Comparison of ENCODE assay signal across 1 cellular context in genomic region chr10:95635319-95635733, GRCh38.
A peak's percentile ranks its signal among the peaks of the same experiment; 100 is the strongest.
TF ChIP-seq lines count a peak whose summit lies in the region.

No MANE protein-coding gene starts in this region.

TF ChIP-seq in HepG2, 621 proteins besides CTCF, POLR2A, EP300 and RAD21 (continued from another document and continues in another):
- TF ChIP-seq PTBP1 (IDR thresholded peaks at IDR 0.05; ENCODE audit: low read depth, low read length, poor library complexity, severe bottlenecking) = no peak
- no peak for TF ChIP-seq ZFP41 (CRISPR knock-in tag; IDR thresholded peaks at IDR 0.05; ENCODE audit: borderline replicate concordance)
- TF ChIP-seq RBM22 (optimal IDR thresholded peaks at IDR 0.05; ENCODE audit: low read length) = no peak
- no peak for TF ChIP-seq ZMYM2 (CRISPR knock-in tag; IDR thresholded peaks at IDR 0.05)
- no peak for TF ChIP-seq ZNF841 (CRISPR knock-in tag; IDR thresholded peaks at IDR 0.05; ENCODE audit: borderline replicate concordance)
- no peak for TF ChIP-seq ZNF101 (CRISPR knock-in tag; IDR thresholded peaks at IDR 0.05; ENCODE audit: borderline replicate concordance, low read depth)
- no peak for TF ChIP-seq SRY (CRISPR knock-in tag; IDR thresholded peaks at IDR 0.05)
- no peak for TF ChIP-seq ZNF333 (CRISPR knock-in tag; IDR thresholded peaks at IDR 0.05; ENCODE audit: borderline replicate concordance)
- no peak for TF ChIP-seq PAWR (CRISPR knock-in tag; IDR thresholded peaks at IDR 0.05; ENCODE audit: borderline replicate concordance)
- 0 out of 2 replicates have a peak, but pooled peaks have one; percentile 15 for TF ChIP-seq ZNF629 (CRISPR knock-in tag; conservative IDR thresholded peaks at IDR 0.05)
- no peak for TF ChIP-seq IKZF4 (CRISPR knock-in tag; IDR thresholded peaks at IDR 0.05; ENCODE audit: borderline replicate concordance, low read depth, not compliant biosample characterization)
- TF ChIP-seq ZNF451 (CRISPR knock-in tag; IDR thresholded peaks at IDR 0.05) = no peak
- TF ChIP-seq MTF1 (CRISPR knock-in tag; IDR thresholded peaks at IDR 0.05) = no peak
- TF ChIP-seq FOXK2 (IDR thresholded peaks at IDR 0.05) = no peak
- no peak for TF ChIP-seq ATF3 (CRISPR knock-in tag; IDR thresholded peaks at IDR 0.05)
- TF ChIP-seq ZNF572 (CRISPR knock-in tag; IDR thresholded peaks at IDR 0.05) = no peak
- TF ChIP-seq, protein P1, sequence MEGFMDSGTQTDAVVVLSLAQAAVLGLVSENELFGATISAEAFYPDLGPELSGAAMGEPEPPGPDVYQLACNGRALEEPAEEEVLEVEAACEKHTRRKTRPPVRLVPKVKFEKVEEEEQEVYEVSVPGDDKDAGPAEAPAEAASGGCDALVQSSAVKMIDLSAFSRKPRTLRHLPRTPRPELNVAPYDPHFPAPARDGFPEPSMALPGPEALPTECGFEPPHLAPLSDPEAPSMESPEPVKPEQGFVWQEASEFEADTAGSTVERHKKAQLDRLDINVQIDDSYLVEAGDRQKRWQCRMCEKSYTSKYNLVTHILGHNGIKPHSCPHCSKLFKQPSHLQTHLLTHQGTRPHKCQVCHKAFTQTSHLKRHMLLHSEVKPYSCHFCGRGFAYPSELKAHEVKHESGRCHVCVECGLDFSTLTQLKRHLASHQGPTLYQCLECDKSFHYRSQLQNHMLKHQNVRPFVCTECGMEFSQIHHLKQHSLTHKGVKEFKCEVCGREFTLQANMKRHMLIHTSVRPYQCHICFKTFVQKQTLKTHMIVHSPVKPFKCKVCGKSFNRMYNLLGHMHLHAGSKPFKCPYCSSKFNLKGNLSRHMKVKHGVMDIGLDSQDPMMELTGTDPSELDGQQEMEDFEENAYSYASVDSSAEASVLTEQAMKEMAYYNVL (CRISPR knock-in tag; IDR thresholded peaks at IDR 0.05; ENCODE audit: borderline replicate concordance) = peak; percentile 50; the same call in 1 of the 2 replicates
- TF ChIP-seq SOX6 (IDR thresholded peaks at IDR 0.05) = no peak
- peak; percentile 92 for TF ChIP-seq SOX6 (CRISPR knock-in tag; IDR thresholded peaks at IDR 0.05)
- TF ChIP-seq ZKSCAN1 (IDR thresholded peaks at IDR 0.05; ENCODE audit: low read length) = no peak
- no peak for TF ChIP-seq CAMTA2 (CRISPR knock-in tag; IDR thresholded peaks at IDR 0.05; ENCODE audit: borderline replicate concordance)
- TF ChIP-seq ZNF775 (CRISPR knock-in tag; IDR thresholded peaks at IDR 0.05; ENCODE audit: borderline replicate concordance) = no peak
- TF ChIP-seq, protein P2, sequence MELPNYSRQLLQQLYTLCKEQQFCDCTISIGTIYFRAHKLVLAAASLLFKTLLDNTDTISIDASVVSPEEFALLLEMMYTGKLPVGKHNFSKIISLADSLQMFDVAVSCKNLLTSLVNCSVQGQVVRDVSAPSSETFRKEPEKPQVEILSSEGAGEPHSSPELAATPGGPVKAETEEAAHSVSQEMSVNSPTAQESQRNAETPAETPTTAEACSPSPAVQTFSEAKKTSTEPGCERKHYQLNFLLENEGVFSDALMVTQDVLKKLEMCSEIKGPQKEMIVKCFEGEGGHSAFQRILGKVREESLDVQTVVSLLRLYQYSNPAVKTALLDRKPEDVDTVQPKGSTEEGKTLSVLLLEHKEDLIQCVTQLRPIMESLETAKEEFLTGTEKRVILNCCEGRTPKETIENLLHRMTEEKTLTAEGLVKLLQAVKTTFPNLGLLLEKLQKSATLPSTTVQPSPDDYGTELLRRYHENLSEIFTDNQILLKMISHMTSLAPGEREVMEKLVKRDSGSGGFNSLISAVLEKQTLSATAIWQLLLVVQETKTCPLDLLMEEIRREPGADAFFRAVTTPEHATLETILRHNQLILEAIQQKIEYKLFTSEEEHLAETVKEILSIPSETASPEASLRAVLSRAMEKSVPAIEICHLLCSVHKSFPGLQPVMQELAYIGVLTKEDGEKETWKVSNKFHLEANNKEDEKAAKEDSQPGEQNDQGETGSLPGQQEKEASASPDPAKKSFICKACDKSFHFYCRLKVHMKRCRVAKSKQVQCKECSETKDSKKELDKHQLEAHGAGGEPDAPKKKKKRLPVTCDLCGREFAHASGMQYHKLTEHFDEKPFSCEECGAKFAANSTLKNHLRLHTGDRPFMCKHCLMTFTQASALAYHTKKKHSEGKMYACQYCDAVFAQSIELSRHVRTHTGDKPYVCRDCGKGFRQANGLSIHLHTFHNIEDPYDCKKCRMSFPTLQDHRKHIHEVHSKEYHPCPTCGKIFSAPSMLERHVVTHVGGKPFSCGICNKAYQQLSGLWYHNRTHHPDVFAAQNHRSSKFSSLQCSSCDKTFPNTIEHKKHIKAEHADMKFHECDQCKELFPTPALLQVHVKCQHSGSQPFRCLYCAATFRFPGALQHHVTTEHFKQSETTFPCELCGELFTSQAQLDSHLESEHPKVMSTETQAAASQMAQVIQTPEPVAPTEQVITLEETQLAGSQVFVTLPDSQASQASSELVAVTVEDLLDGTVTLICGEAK (IDR thresholded peaks at IDR 0.05) = no peak
- TF ChIP-seq, protein P2 (CRISPR knock-in tag; IDR thresholded peaks at IDR 0.05) = no peak
- no peak for TF ChIP-seq FLYWCH1 (CRISPR knock-in tag; IDR thresholded peaks at IDR 0.05)
- no peak for TF ChIP-seq NR2F1 (CRISPR knock-in tag; IDR thresholded peaks at IDR 0.05)
- TF ChIP-seq RFX5 (IDR thresholded peaks at IDR 0.05; ENCODE audit: low read depth, low read length) = no peak
- TF ChIP-seq SNRNP70 (IDR thresholded peaks at IDR 0.05; ENCODE audit: low read depth, low read length) = no peak
- TF ChIP-seq NCOR1 (IDR thresholded peaks at IDR 0.05; ENCODE audit: borderline replicate concordance, low read length) = peak; percentile 57; the same call in 1 of the 2 replicates
- TF ChIP-seq ZC3H4 (CRISPR knock-in tag; IDR thresholded peaks at IDR 0.05; ENCODE audit: borderline replicate concordance) = no peak
- no peak for TF ChIP-seq XRCC5 (optimal IDR thresholded peaks at IDR 0.05; ENCODE audit: low read length)
- no peak for TF ChIP-seq NR0B2 (CRISPR knock-in tag; IDR thresholded peaks at IDR 0.05)
- no peak for TF ChIP-seq MLLT10 (CRISPR knock-in tag; IDR thresholded peaks at IDR 0.05)
- no peak for TF ChIP-seq U2AF1 (optimal IDR thresholded peaks at IDR 0.05; ENCODE audit: low read depth, low read length)
- TF ChIP-seq THAP8 (CRISPR knock-in tag; IDR thresholded peaks at IDR 0.05; ENCODE audit: borderline replicate concordance) = no peak
- TF ChIP-seq IRF9 (CRISPR knock-in tag; IDR thresholded peaks at IDR 0.05; ENCODE audit: borderline replicate concordance) = no peak
- TF ChIP-seq KDM1A (CRISPR knock-in tag; IDR thresholded peaks at IDR 0.05) = no peak
- no peak for TF ChIP-seq ZNF343 (CRISPR knock-in tag; IDR thresholded peaks at IDR 0.05)
- TF ChIP-seq, protein P3, sequence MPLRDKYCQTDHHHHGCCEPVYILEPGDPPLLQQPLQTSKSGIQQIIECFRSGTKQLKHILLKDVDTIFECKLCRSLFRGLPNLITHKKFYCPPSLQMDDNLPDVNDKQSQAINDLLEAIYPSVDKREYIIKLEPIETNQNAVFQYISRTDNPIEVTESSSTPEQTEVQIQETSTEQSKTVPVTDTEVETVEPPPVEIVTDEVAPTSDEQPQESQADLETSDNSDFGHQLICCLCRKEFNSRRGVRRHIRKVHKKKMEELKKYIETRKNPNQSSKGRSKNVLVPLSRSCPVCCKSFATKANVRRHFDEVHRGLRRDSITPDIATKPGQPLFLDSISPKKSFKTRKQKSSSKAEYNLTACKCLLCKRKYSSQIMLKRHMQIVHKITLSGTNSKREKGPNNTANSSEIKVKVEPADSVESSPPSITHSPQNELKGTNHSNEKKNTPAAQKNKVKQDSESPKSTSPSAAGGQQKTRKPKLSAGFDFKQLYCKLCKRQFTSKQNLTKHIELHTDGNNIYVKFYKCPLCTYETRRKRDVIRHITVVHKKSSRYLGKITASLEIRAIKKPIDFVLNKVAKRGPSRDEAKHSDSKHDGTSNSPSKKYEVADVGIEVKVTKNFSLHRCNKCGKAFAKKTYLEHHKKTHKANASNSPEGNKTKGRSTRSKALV (CRISPR knock-in tag; IDR thresholded peaks at IDR 0.05) = no peak
- 0 out of 2 replicates have a peak, but pooled peaks have one; percentile 49 for TF ChIP-seq ZBTB43 (CRISPR knock-in tag; conservative IDR thresholded peaks at IDR 0.05)
- TF ChIP-seq ZNF589 (CRISPR knock-in tag; conservative IDR thresholded peaks at IDR 0.05) = no peak
- 0 out of 2 replicates have a peak, but pooled peaks have one; percentile 35 for TF ChIP-seq RORA (CRISPR knock-in tag; IDR thresholded peaks at IDR 0.05)
- TF ChIP-seq, protein P4, sequence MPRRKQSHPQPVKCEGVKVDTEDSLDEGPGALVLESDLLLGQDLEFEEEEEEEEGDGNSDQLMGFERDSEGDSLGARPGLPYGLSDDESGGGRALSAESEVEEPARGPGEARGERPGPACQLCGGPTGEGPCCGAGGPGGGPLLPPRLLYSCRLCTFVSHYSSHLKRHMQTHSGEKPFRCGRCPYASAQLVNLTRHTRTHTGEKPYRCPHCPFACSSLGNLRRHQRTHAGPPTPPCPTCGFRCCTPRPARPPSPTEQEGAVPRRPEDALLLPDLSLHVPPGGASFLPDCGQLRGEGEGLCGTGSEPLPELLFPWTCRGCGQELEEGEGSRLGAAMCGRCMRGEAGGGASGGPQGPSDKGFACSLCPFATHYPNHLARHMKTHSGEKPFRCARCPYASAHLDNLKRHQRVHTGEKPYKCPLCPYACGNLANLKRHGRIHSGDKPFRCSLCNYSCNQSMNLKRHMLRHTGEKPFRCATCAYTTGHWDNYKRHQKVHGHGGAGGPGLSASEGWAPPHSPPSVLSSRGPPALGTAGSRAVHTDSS (CRISPR knock-in tag; conservative IDR thresholded peaks at IDR 0.05) = no peak
- TF ChIP-seq ZNF180 (CRISPR knock-in tag; IDR thresholded peaks at IDR 0.05; ENCODE audit: borderline replicate concordance, low read depth) = no peak
- TF ChIP-seq, protein P5, sequence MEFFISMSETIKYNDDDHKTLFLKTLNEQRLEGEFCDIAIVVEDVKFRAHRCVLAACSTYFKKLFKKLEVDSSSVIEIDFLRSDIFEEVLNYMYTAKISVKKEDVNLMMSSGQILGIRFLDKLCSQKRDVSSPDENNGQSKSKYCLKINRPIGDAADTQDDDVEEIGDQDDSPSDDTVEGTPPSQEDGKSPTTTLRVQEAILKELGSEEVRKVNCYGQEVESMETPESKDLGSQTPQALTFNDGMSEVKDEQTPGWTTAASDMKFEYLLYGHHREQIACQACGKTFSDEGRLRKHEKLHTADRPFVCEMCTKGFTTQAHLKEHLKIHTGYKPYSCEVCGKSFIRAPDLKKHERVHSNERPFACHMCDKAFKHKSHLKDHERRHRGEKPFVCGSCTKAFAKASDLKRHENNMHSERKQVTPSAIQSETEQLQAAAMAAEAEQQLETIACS (CRISPR knock-in tag; IDR thresholded peaks at IDR 0.05) = no peak
- no peak for TF ChIP-seq ZNF224 (CRISPR knock-in tag; IDR thresholded peaks at IDR 0.05)
